ENCODE assay signal across 39 cellular contexts in the genomic region with DNA sequence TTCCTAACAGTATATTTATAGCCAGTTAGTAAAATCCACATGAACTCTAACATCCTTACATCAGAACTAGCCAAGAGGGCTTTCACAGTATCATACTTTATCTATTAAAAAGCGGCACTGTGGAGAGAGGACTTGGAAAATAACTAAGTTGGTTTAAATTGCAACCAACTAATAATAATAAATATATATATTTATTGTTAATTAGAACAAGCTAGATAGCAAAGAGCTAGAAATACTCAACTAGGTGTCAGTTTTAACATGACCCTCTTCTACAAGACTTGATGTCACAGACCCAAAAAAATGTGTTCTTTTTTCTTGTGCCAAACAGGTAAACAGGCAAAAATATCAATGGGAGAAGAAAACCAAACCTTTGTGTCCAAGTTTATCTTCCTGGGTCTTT. TPM values are rescaled to one million over a fixed set of nuclear protein-coding genes. Genes with fewer than 3 reads are reported as not detected.
"Had no signal": no experiment of that assay in that cellular context is flagged by ENCODE, and none has a peak within 500 bp of the region (broad histone marks: within the 10 kb centered on the region; RNA-seq: fewer than 3 reads in every experiment).

Gene OR2D3, plus strand, starts transcription at position 301 of the 400 bp plus-strand sequence. Its CDS starts 0 bp downstream, at position 301.

- H3K4me3 ChIP-seq: MG63 had no signal

- H3K27ac ChIP-seq: KMS-11 had no signal

- H3K27me3 ChIP-seq: MG63 had no signal

- H3K4me2 ChIP-seq: KMS-11 had no signal

- H3K36me3 ChIP-seq: MG63 had no signal

- H3K9me3 ChIP-seq: MG63 had no signal

- DNase-seq: Karpas-422, Kasumi-1, KBM-7, KG1, MG63, MM.1S, MV-4-11, NCI-H1048, NCI-H1092, NCI-H1092 treated with DMSO at 0.1 percent for 48 hours, NCI-H1105, NCI-H1105 treated with DMSO at 0.1 percent for 48 hours, NCI-H1417, NCI-H1417 treated with DMSO at 0.1 percent for 48 hours, NCI-H1436, NCI-H1436 treated with DMSO at 0.1 percent for 48 hours, NCI-H146, NCI-H1694, NCI-H1694 treated with DMSO at 0.1 percent for 48 hours, NCI-H187, NCI-H187 treated with DMSO at 0.1 percent for 48 hours, NCI-H1930, NCI-H2029, NCI-H2029 treated with DMSO at 0.1 percent for 48 hours, NCI-H2081, NCI-H2081 treated with DMSO at 0.1 percent for 48 hours, NCI-H2107, NCI-H2171, NCI-H2171 treated with DMSO at 0.1 percent for 48 hours, NCI-H2227 treated with DMSO at 0.1 percent for 48 hours, NCI-H226, NCI-H345, NCI-H446, NCI-H446 treated with DMSO at 0.1 percent for 48 hours had no signal

- H3K9ac ChIP-seq: KMS-11 had no signal

RNA-seq across cellular contexts. Expression of gene OR2D3, which starts in this region (rescaled TPM):
- total RNA-seq: LHCN-M2, M059J, MCF 10A, NCI-H460 had no signal
